Comparison of ENCODE assay signal across 10 cellular contexts in genomic region chr21:34668803-34669148, GRCh38. TPM values are rescaled to one million over a fixed set of nuclear protein-coding genes. Genes with fewer than 3 reads are reported as not detected.
DNase-seq lines count a peak whose midpoint lies in the region; ATAC-seq and TF ChIP-seq lines count a peak whose summit lies in the region.
"Had no signal": no experiment of that assay in that cellular context is flagged by ENCODE, and none has a peak within 500 bp of the region (broad histone marks: within the 10 kb centered on the region; RNA-seq: fewer than 3 reads in every experiment).

Gene CLIC6, plus strand, starts transcription at chr21:34668994. Its CDS starts 395 bp downstream, at chr21:34669389.

- ATAC-seq in T-helper 17 cell (no peak), heart left ventricle (peak in 3 of 4 donors; percentile 23 to 52 (median 24)), GM19467 (IDR thresholded peaks at IDR 0.05; ENCODE audit: unreplicated experiment) (no peak)

- H3K27ac ChIP-seq in heart left ventricle = peak within 1 kb of the TSS in 3 of 12 donors; percentile 13 to 54 (median 49)
- H3K27ac ChIP-seq: right lobe of liver had no signal

- H3K27me3 ChIP-seq in BJ (ENCODE audit: control insufficient read depth, insufficient read depth, low read length) = peaks cover 45% of the 10 kb centered on the region
- peaks cover 6 to 60% (median 43%) of the 10 kb centered on the region in 9 donors for H3K27me3 ChIP-seq in heart left ventricle

- H3K4me3 ChIP-seq in BJ (ENCODE audit: low read depth, low read length) = peak within 1 kb of the TSS; percentile 25
- H3K4me3 ChIP-seq in heart left ventricle = peak within 1 kb of the TSS; percentile 13 to 57 (median 48)

- DNase-seq in BJ (ENCODE audit: low read depth) (no peak), T-helper 17 cell (no peak), heart left ventricle (peak in 1 of 5 donors; percentile 41), osteocyte (ENCODE audit: extremely low spot score, unreplicated experiment) (no peak), NOMO-1 treated with DMSO at 0.1 percent for 48 hours (lab: John Stamatoyannopoulos, UW; ENCODE audit: unreplicated experiment) (no peak), foreskin melanocyte (no peak), NCI-H1048 (lab: John Stamatoyannopoulos, UW) (no peak)
- DNase-seq: dermis blood vessel endothelial cell, right lobe of liver had no signal

- H3K9me3 ChIP-seq in T-helper 17 cell (ENCODE audit: control insufficient read depth, low read length, poor library complexity, severe bottlenecking) (no peaks in the 10 kb centered on the region), heart left ventricle (no peaks in the 10 kb centered on the region)
- H3K9me3 ChIP-seq: right lobe of liver had no signal

- no peak for TF ChIP-seq CTCF in BJ (IDR thresholded peaks at IDR 0.05; ENCODE audit: insufficient read depth, low read depth, low read length)
- no peak for TF ChIP-seq CTCF in heart left ventricle (IDR thresholded peaks at IDR 0.05)
- no peak for TF ChIP-seq CTCF in osteocyte (IDR thresholded peaks at IDR 0.05)

- WGBS in heart left ventricle, 4 donors = 7 to 22% (median 10%) methylated on average over 15 to 18 of the region's 18 CpGs

- no peak within 1 kb of the TSS for H3K27ac Mint-ChIP-seq in T-helper 17 cell
- H3K27ac Mint-ChIP-seq in osteocyte (ENCODE audit: unreplicated experiment) = no peak within 1 kb of the TSS

- CTCF ChIA-PET in BJ (lab: Yijun Ruan, JAX) = no interaction called here

- TF ChIP-seq POLR2A in heart left ventricle (IDR thresholded peaks at IDR 0.05) = no peak

- H3K4me1 ChIP-seq in heart left ventricle = peaks cover 0 to 21% (median 8%) of the 10 kb centered on the region in 12 donors

- no peaks in the 10 kb centered on the region for H3K9me3 Mint-ChIP-seq in osteocyte (ENCODE audit: unreplicated experiment)

- H3K36me3 Mint-ChIP-seq in T-helper 17 cell (ENCODE audit: low read depth) (peaks cover 4% of the 10 kb centered on the region), osteocyte (ENCODE audit: unreplicated experiment) (no peaks in the 10 kb centered on the region)

- POLR2A ChIA-PET in BJ (lab: Charles Lee) = no interaction called here

- peak within 1 kb of the TSS; percentile 80 for H3K4me3 Mint-ChIP-seq in T-helper 17 cell
- peak within 1 kb of the TSS; percentile 61 for H3K4me3 Mint-ChIP-seq in osteocyte (ENCODE audit: unreplicated experiment)

- intact Hi-C loops in heart left ventricle (cut with DNase I) = no loop called here

- peaks cover 13% of the 10 kb centered on the region for H3K4me1 Mint-ChIP-seq in T-helper 17 cell
- H3K4me1 Mint-ChIP-seq in osteocyte (ENCODE audit: unreplicated experiment) = peaks cover 17% of the 10 kb centered on the region

- H3K27me3 Mint-ChIP-seq in T-helper 17 cell (peaks cover 45% of the 10 kb centered on the region), osteocyte (ENCODE audit: unreplicated experiment) (peaks cover 69% of the 10 kb centered on the region)

- H3K36me3 ChIP-seq in BJ (ENCODE audit: control insufficient read depth, insufficient read depth, low read length) (no peaks in the 10 kb centered on the region), heart left ventricle (no peaks in the 10 kb centered on the region)
- H3K36me3 ChIP-seq: right lobe of liver had no signal

RNA-seq across cellular contexts. Expression of gene CLIC6, which starts in this region (rescaled TPM):
- polyA plus RNA-seq in BJ (2011; rRNA removed) = 0.02 and 0.04 TPM in 2 replicates
- not detected in 2 replicates for polyA minus RNA-seq in BJ (2011; rRNA and poly(A)+ RNA removed)
- total RNA-seq in T-helper 17 cell = under 1 TPM; 0.10 to 0.25 TPM
- 10 to 100 TPM in 1 of 9 donors, 1 to 10 TPM in 8; 2.6 to 15.7 (median 7.5) TPM for total RNA-seq in heart left ventricle
- polyA plus RNA-seq in heart left ventricle = 1 to 10 TPM; 5.5 to 8.4 TPM
- 0.16 and 0.40 TPM in 2 replicates for total RNA-seq in osteocyte
- total RNA-seq: dermis blood vessel endothelial cell had no signal

Comparison
In these comparisons a context has a peak if more than half of its experiments do, and no peak if none do; other contexts are left out.
1. ATAC-seq: peak in heart left ventricle (3 of 4); none in T-helper 17 cell (single experiment) and GM19467 (single experiment).